25 cellular contexts compared by ENCODE assay signal in genomic region chr6:110548124-110548847, GRCh38.
DNase-seq lines count a peak whose midpoint lies in the region; ATAC-seq and TF ChIP-seq lines count a peak whose summit lies in the region.
"Had no signal": no experiment of that assay in that cellular context is flagged by ENCODE, and none has a peak within 500 bp of the region (broad histone marks: within the 10 kb centered on the region; RNA-seq: fewer than 3 reads in every experiment).

No MANE protein-coding gene starts in this region.

- BruUV-seq in HCT116 (replicated peaks; lab: Mats Ljungman, UMichigan): no TSS peak

- CTCF ChIA-PET in HCT116 (lab: Charles Lee): no interaction called here

- no peaks in the 10 kb centered on the region for H3K9me2 ChIP-seq in HCT116 (ENCODE audit: insufficient read depth)

- H3K36me3 ChIP-seq in HCT116 (ENCODE audit: control insufficient read depth in 1 of 2, insufficient read depth in 2 of 2, low read length in 2 of 2) (no peaks in the 10 kb centered on the region), RWPE2 (ENCODE audit: low read depth) (no peaks in the 10 kb centered on the region), skeletal muscle satellite cell (ENCODE audit: insufficient read depth, low read length) (no peaks in the 10 kb centered on the region)
- H3K36me3 ChIP-seq: gastroesophageal sphincter, MG63, right atrium auricular region had no signal

- ATAC-seq in HCT116 (peak; percentile 13), RWPE2 (ENCODE audit: low read depth) (no peak), GM21825 (IDR thresholded peaks at IDR 0.05; ENCODE audit: unreplicated experiment) (no peak), HG03457 (IDR thresholded peaks at IDR 0.05; ENCODE audit: unreplicated experiment) (no peak)
- ATAC-seq: activated CD8-positive, alpha-beta T cell treated with anti-CD3 and anti-CD28 coated beads for 36 hours; gastroesophageal sphincter had no signal

- peak overlapping the region; percentile 48 for H3K9ac ChIP-seq in HCT116 (ENCODE audit: low read length)
- no peak overlapping the region for H3K9ac ChIP-seq in skeletal muscle satellite cell (ENCODE audit: low read depth, low read length)

- H3K27me3 ChIP-seq in HCT116 (ENCODE audit: insufficient read depth, low read length): no peaks in the 10 kb centered on the region
- H3K27me3 ChIP-seq in RWPE2 (ENCODE audit: insufficient read depth, poor library complexity, severe bottlenecking): no peaks in the 10 kb centered on the region
- H3K27me3 ChIP-seq in skeletal muscle satellite cell (ENCODE audit: control insufficient read depth, insufficient read depth, low read length): no peaks in the 10 kb centered on the region
- H3K27me3 ChIP-seq: MG63, right atrium auricular region had no signal

- TF ChIP-seq CTCF in HCT116 (IDR thresholded peaks at IDR 0.05 in 2 of 3, conservative IDR thresholded peaks at IDR 0.05 in 1 of 3; ENCODE audit: borderline replicate concordance in 1 of 3, insufficient read depth in 1 of 3, low read depth in 2 of 3, low read length in 2 of 3) (no peak), RWPE2 (IDR thresholded peaks at IDR 0.05; ENCODE audit: poor library complexity, severe bottlenecking) (no peak)

- H3K4me3 ChIP-seq in HCT116 (replicated peaks in 1 of 2; ENCODE audit: low read depth in 1 of 2, low read length in 2 of 2) (peak overlapping the region in 1 of 2 experiments; percentile 16; a peak in 2 of 4 replicates), RWPE2 (ENCODE audit: severe bottlenecking) (no peak overlapping the region), skeletal muscle satellite cell (ENCODE audit: low read length) (peak overlapping the region; percentile 17)
- H3K4me3 ChIP-seq: gastroesophageal sphincter, MG63, right atrium auricular region had no signal

- no peak for DNase-seq in HCT116 (ENCODE audit: low read depth, low spot score)
- DNase-seq in RWPE2 (ENCODE audit: low spot score): no peak
- no peak for DNase-seq in epithelial cell of prostate (ENCODE audit: low read depth, low spot score)
- no peak for DNase-seq in NCI-H1930 (lab: John Stamatoyannopoulos, UW)
- no peak for DNase-seq in NCI-H510A treated with DMSO at 0.1 percent for 48 hours (lab: John Stamatoyannopoulos, UW)
- DNase-seq: activated CD4-positive, CD25-positive, alpha-beta regulatory T cell treated with anti-CD3 and anti-CD28 coated beads, Interleukin-2, amount 50 U/mL, for 72 hours; activated CD8-positive, alpha-beta T cell treated with anti-CD3 and anti-CD28 coated beads for 36 hours; activated naive CD4-positive, alpha-beta T cell treated with Interleukin-2 at 50 U/mL for 16 hours; activated T-cell treated with anti-CD3 and anti-CD28 coated beads, Interleukin-2, amount 50 U/mL, for 24 hours; CD4-positive, alpha-beta T cell; cerebellar nuclear complex; DMS 273 treated with DMSO at 0.1 percent for 48 hours; effector CD8-positive, alpha-beta T cell; MG63; naive B cell; NCI-H1436; NCI-H2171; NCI-H69; stimulated activated CD4-positive, alpha-beta T cell treated with anti-CD3 and anti-CD28 coated beads, Interleukin-15, amount 100 ng/mL, for 24 hours; stimulated activated CD8-positive, alpha-beta memory T cell treated with anti-CD3 and anti-CD28 coated beads, Interleukin-4, amount 100 ng/mL, for 48 hours had no signal

- TF ChIP-seq RAD21 in HCT116 (IDR thresholded peaks at IDR 0.05; ENCODE audit: low read depth): no peak

- POLR2A ChIA-PET in HCT116 (lab: Charles Lee): interaction anchor here (1.2 kb wide), 1 partner anchor 326 kb away, joined by 6 read pairs; the partner anchor contains the start of gene AMD1

- no peak for TF ChIP-seq POLR2A in HCT116 (IDR thresholded peaks at IDR 0.05; ENCODE audit: borderline replicate concordance, extremely low read depth, insufficient read depth, insufficient read length)

- H3K4me2 ChIP-seq in HCT116 (ENCODE audit: low read length) (peak overlapping the region; percentile 61), skeletal muscle satellite cell (ENCODE audit: low read length) (peak overlapping the region; percentile 52)

- no peaks in the 10 kb centered on the region for H3K79me2 ChIP-seq in HCT116 (ENCODE audit: insufficient read depth, low read length)

- H3K4me1 ChIP-seq in HCT116 (ENCODE audit: control insufficient read depth in 1 of 2, insufficient read depth in 2 of 2, low read length in 2 of 2): peaks cover 26 to 34% of the 10 kb centered on the region in 2 experiments
- H3K4me1 ChIP-seq in RWPE2 (ENCODE audit: insufficient read depth, poor library complexity, severe bottlenecking): peaks cover 25% of the 10 kb centered on the region
- peaks cover 16% of the 10 kb centered on the region for H3K4me1 ChIP-seq in skeletal muscle satellite cell (ENCODE audit: control insufficient read depth, insufficient read depth, low read length)
- H3K4me1 ChIP-seq: gastroesophageal sphincter had no signal

- no peaks in the 10 kb centered on the region for H4K20me1 ChIP-seq in HCT116 (ENCODE audit: insufficient read depth)

- peak overlapping the region; percentile 73; the same call in 1 of the 2 replicates for H3K27ac ChIP-seq in HCT116 (ENCODE audit: low read depth, low read length)
- H3K27ac ChIP-seq in RWPE2 (ENCODE audit: poor library complexity, severe bottlenecking): peak overlapping the region; percentile 94
- peak overlapping the region; percentile 74 for H3K27ac ChIP-seq in epithelial cell of prostate
- H3K27ac ChIP-seq: gastroesophageal sphincter, right atrium auricular region had no signal

- H3K9me3 ChIP-seq in HCT116 (ENCODE audit: control insufficient read depth in 1 of 2, insufficient read depth in 1 of 2, low read depth in 1 of 2, low read length in 2 of 2) (peaks cover 0 to 7% of the 10 kb centered on the region in 2 experiments; a peak in 1 of 4 replicates), RWPE2 (ENCODE audit: severe bottlenecking) (no peaks in the 10 kb centered on the region), skeletal muscle satellite cell (replicated peaks; ENCODE audit: low read length) (peaks cover 11% of the 10 kb centered on the region)

- peak overlapping the region; percentile 65 for H2AFZ ChIP-seq in HCT116 (ENCODE audit: low read depth, low read length, poor library complexity, severe bottlenecking)

- intact Hi-C loops in HCT116 (cut with micrococcal nuclease): no loop called here

- RAD21 ChIA-PET in HCT116 (lab: Charles Lee; ENCODE audit: low non-redundant PET in 1 of 2, low total read pairs in 2 of 2, uncharacterized antibody in 2 of 2, unreplicated experiment in 2 of 2): no interaction called here

TF ChIP-seq in HCT116, 20 proteins besides CTCF, POLR2A, EP300 and RAD21:
- TF ChIP-seq ZNF274 (IDR thresholded peaks at IDR 0.05; ENCODE audit: low read depth, low read length) (no peak), EZH2 (IDR thresholded peaks at IDR 0.05) (no peak), SIN3A (IDR thresholded peaks at IDR 0.05; ENCODE audit: low read depth) (no peak), SP1 (IDR thresholded peaks at IDR 0.05; ENCODE audit: low read depth) (no peak), CEBPB (IDR thresholded peaks at IDR 0.05; ENCODE audit: low read depth) (no peak), JUND (IDR thresholded peaks at IDR 0.05) (no peak), MAX (IDR thresholded peaks at IDR 0.05) (no peak), ZBTB33 (IDR thresholded peaks at IDR 0.05; ENCODE audit: extremely low read depth, insufficient replicate concordance, low read length) (no peak), FOSL1 (IDR thresholded peaks at IDR 0.05; ENCODE audit: low read depth) (no peak), ZFX (IDR thresholded peaks at IDR 0.05) (no peak), SRF (IDR thresholded peaks at IDR 0.05; ENCODE audit: low read depth) (no peak)
- TF ChIP-seq, protein P1, sequence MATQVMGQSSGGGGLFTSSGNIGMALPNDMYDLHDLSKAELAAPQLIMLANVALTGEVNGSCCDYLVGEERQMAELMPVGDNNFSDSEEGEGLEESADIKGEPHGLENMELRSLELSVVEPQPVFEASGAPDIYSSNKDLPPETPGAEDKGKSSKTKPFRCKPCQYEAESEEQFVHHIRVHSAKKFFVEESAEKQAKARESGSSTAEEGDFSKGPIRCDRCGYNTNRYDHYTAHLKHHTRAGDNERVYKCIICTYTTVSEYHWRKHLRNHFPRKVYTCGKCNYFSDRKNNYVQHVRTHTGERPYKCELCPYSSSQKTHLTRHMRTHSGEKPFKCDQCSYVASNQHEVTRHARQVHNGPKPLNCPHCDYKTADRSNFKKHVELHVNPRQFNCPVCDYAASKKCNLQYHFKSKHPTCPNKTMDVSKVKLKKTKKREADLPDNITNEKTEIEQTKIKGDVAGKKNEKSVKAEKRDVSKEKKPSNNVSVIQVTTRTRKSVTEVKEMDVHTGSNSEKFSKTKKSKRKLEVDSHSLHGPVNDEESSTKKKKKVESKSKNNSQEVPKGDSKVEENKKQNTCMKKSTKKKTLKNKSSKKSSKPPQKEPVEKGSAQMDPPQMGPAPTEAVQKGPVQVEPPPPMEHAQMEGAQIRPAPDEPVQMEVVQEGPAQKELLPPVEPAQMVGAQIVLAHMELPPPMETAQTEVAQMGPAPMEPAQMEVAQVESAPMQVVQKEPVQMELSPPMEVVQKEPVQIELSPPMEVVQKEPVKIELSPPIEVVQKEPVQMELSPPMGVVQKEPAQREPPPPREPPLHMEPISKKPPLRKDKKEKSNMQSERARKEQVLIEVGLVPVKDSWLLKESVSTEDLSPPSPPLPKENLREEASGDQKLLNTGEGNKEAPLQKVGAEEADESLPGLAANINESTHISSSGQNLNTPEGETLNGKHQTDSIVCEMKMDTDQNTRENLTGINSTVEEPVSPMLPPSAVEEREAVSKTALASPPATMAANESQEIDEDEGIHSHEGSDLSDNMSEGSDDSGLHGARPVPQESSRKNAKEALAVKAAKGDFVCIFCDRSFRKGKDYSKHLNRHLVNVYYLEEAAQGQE (IDR thresholded peaks at IDR 0.05; ENCODE audit: low read depth): no peak
